Comparison of ENCODE assay signal across 1 cellular context in genomic region chr12:106941481-106942156, GRCh38.
TF ChIP-seq lines count a peak whose summit lies in the region.

No MANE protein-coding gene starts in this region.

TF ChIP-seq in K562, 482 proteins besides CTCF, POLR2A, EP300 and RAD21 (continued from another document and continues in another):
- TF ChIP-seq ZNF232 (CRISPR knock-in tag; IDR thresholded peaks at IDR 0.05) (no peak), KAT2B (IDR thresholded peaks at IDR 0.05; ENCODE audit: low read depth, low read length) (no peak), ZNF512 (tag; IDR thresholded peaks at IDR 0.05) (no peak), U2AF2 (optimal IDR thresholded peaks at IDR 0.05; ENCODE audit: low read depth, low read length) (no peak), SNRNP70 (optimal IDR thresholded peaks at IDR 0.05; ENCODE audit: low read depth, low read length) (no peak), ZNF354B (CRISPR knock-in tag; IDR thresholded peaks at IDR 0.05) (no peak), ZNF217 (CRISPR knock-in tag; IDR thresholded peaks at IDR 0.05) (no peak), RBBP5 (IDR thresholded peaks at IDR 0.05; ENCODE audit: borderline replicate concordance, insufficient read depth, low read length, poor library complexity, severe bottlenecking) (no peak), FIP1L1 (IDR thresholded peaks at IDR 0.05; ENCODE audit: low read depth, low read length, poor library complexity, severe bottlenecking) (no peak), EZH2 (IDR thresholded peaks at IDR 0.05; ENCODE audit: borderline replicate concordance, low read depth, low read length) (no peak), KAT8 (IDR thresholded peaks at IDR 0.05; ENCODE audit: low read depth) (no peak), ZFX (CRISPR knock-in tag; IDR thresholded peaks at IDR 0.05) (no peak), CTBP1 (IDR thresholded peaks at IDR 0.05; ENCODE audit: borderline replicate concordance) (peak; percentile 49; the same call in 1 of the 2 replicates), SAP30 (IDR thresholded peaks at IDR 0.05; ENCODE audit: borderline replicate concordance, insufficient read depth, low read depth, low read length, poor library complexity, severe bottlenecking) (no peak), EGR1 (conservative IDR thresholded peaks at IDR 0.05) (no peak), GABPB2 (CRISPR knock-in tag; conservative IDR thresholded peaks at IDR 0.05) (no peak), XRCC3 (IDR thresholded peaks at IDR 0.05) (no peak), STAG1 (CRISPR knock-in tag; IDR thresholded peaks at IDR 0.05; ENCODE audit: borderline replicate concordance) (no peak), GTF2B (IDR thresholded peaks at IDR 0.05; ENCODE audit: extremely low read depth, insufficient read length) (no peak), POLR2AphosphoS5 (IDR thresholded peaks at IDR 0.05; ENCODE audit: control insufficient read depth, insufficient read depth, low read depth, low read length) (0 out of 2 replicates have a peak, but pooled peaks have one; percentile 25), ZFP30 (CRISPR knock-in tag; IDR thresholded peaks at IDR 0.05; ENCODE audit: borderline replicate concordance) (no peak), BHLHE40 (IDR thresholded peaks at IDR 0.05; ENCODE audit: low read length) (no peak), LEF1 (IDR thresholded peaks at IDR 0.05) (peak; percentile 70), HDAC3 (IDR thresholded peaks at IDR 0.05; ENCODE audit: borderline replicate concordance, partially characterized antibody) (no peak), PHF20 (IDR thresholded peaks at IDR 0.05; ENCODE audit: partially characterized antibody) (no peak), SMARCA5 (IDR thresholded peaks at IDR 0.05) (no peak), KHSRP (IDR thresholded peaks at IDR 0.05) (no peak), E4F1 (CRISPR knock-in tag; IDR thresholded peaks at IDR 0.05; ENCODE audit: borderline replicate concordance) (no peak), PHTF2 (CRISPR knock-in tag; IDR thresholded peaks at IDR 0.05) (no peak), POLR3A (IDR thresholded peaks at IDR 0.05; ENCODE audit: borderline replicate concordance, extremely low read depth, insufficient read depth, insufficient read length) (no peak), ZBTB7A (IDR thresholded peaks at IDR 0.05; ENCODE audit: borderline replicate concordance, control insufficient read depth, low read depth, low read length) (no peak), ZKSCAN3 (CRISPR knock-in tag; IDR thresholded peaks at IDR 0.05) (no peak), ZBTB8A (IDR thresholded peaks at IDR 0.05; ENCODE audit: partially characterized antibody) (no peak), ZNF584 (CRISPR knock-in tag; IDR thresholded peaks at IDR 0.05; ENCODE audit: low read depth) (no peak), MAX (CRISPR knock-in tag; IDR thresholded peaks at IDR 0.05) (no peak), CC2D1A (IDR thresholded peaks at IDR 0.05) (peak; percentile 38; the same call in 1 of the 2 replicates), PYGO2 (tag; IDR thresholded peaks at IDR 0.05) (no peak), SMAD1 (IDR thresholded peaks at IDR 0.05; ENCODE audit: low read depth, low read length, partially characterized antibody) (no peak), NUFIP1 (IDR thresholded peaks at IDR 0.05; ENCODE audit: partially characterized antibody) (no peak), ZNF124 (CRISPR knock-in tag; IDR thresholded peaks at IDR 0.05) (no peak), PPARD (CRISPR knock-in tag; IDR thresholded peaks at IDR 0.05) (no peak), CXXC5 (CRISPR knock-in tag; IDR thresholded peaks at IDR 0.05) (peak; percentile 49), CBFB (CRISPR knock-in tag; IDR thresholded peaks at IDR 0.05) (no peak), ELF1 (tag; IDR thresholded peaks at IDR 0.05) (no peak), SMARCB1 (IDR thresholded peaks at IDR 0.05; ENCODE audit: insufficient read length, low read depth) (no peak), MYNN (IDR thresholded peaks at IDR 0.05) (no peak), MYNN (CRISPR knock-in tag; IDR thresholded peaks at IDR 0.05) (no peak), ZNF23 (CRISPR knock-in tag; IDR thresholded peaks at IDR 0.05) (no peak), NEUROD1 (IDR thresholded peaks at IDR 0.05; ENCODE audit: borderline replicate concordance, low read depth, low read length, partially characterized antibody) (no peak), ZSCAN32 (CRISPR knock-in tag; IDR thresholded peaks at IDR 0.05) (no peak), LARP7 (IDR thresholded peaks at IDR 0.05) (no peak), ZNF655 (CRISPR knock-in tag; IDR thresholded peaks at IDR 0.05) (no peak), ETV6 (IDR thresholded peaks at IDR 0.05; ENCODE audit: borderline replicate concordance in 1 of 2, low read depth in 2 of 2, low read length in 1 of 2) (no peak), ETV6 (CRISPR knock-in tag; IDR thresholded peaks at IDR 0.05; ENCODE audit: borderline replicate concordance) (no peak)
- TF ChIP-seq, protein P1, sequence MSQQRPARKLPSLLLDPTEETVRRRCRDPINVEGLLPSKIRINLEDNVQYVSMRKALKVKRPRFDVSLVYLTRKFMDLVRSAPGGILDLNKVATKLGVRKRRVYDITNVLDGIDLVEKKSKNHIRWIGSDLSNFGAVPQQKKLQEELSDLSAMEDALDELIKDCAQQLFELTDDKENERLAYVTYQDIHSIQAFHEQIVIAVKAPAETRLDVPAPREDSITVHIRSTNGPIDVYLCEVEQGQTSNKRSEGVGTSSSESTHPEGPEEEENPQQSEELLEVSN (IDR thresholded peaks at IDR 0.05; ENCODE audit: borderline replicate concordance in 1 of 2, extremely low read depth in 1 of 2, insufficient read depth in 1 of 2, insufficient read length in 1 of 2, low read depth in 1 of 2, low read length in 1 of 2, poor library complexity in 1 of 2, severe bottlenecking in 1 of 2), result no peak
- TF ChIP-seq, protein P2, sequence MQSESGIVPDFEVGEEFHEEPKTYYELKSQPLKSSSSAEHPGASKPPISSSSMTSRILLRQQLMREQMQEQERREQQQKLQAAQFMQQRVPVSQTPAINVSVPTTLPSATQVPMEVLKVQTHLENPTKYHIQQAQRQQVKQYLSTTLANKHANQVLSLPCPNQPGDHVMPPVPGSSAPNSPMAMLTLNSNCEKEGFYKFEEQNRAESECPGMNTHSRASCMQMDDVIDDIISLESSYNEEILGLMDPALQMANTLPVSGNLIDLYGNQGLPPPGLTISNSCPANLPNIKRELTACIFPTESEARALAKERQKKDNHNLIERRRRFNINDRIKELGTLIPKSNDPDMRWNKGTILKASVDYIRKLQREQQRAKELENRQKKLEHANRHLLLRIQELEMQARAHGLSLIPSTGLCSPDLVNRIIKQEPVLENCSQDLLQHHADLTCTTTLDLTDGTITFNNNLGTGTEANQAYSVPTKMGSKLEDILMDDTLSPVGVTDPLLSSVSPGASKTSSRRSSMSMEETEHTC (IDR thresholded peaks at IDR 0.05), result no peak
- TF ChIP-seq, protein P3, sequence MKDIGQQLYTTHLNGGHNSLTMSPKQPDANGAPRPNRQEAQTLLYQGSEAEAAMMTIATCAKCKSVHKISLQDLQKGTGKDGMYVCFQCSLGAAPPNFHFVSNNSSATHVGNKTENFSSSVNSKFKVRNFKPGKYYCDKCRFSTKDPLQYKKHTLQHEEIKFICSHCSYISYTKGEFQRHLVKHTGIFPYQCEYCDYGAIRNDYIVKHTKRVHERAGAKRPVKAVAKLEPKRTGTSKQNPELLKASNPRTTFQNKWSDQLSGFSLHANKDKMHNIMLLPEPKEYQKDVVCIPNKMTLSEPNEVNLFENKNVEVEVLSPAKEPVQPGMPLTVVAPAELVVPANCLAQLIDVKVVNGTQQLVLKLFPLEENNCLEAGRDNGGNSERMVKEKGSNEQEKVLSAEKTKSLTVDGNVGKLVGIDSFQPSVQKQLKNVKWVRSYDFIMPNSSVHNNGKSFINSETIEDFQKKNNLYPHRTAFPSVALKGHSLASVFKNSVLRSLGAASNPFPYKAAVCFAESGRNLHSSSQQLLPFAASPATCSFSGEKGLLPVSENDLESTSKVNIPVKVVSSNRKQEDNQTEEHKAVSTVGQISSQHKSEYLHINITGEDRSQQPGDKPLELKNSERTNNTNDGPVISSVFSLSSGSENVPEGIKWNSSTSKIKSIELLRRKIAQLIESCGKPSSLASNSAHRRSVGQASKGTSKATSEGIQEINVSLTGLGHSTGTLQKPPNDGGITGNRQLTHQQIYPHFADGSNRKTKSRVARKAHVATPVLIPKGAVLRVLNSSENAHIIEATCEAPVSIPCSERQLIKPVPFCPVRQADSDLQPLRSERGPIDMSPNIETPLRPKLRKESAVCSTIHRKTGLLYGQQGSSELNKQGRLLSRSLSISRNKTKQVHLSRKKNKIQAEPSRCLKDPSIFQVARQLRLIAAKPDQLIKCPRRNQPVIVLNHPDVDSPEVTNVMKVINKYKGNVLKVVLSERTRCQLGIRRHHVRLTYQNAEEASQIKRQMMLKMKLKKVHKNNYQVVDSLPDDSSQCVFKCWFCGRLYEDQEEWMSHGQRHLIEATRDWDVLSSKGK (CRISPR knock-in tag; IDR thresholded peaks at IDR 0.05), result no peak
- TF ChIP-seq, protein P4, sequence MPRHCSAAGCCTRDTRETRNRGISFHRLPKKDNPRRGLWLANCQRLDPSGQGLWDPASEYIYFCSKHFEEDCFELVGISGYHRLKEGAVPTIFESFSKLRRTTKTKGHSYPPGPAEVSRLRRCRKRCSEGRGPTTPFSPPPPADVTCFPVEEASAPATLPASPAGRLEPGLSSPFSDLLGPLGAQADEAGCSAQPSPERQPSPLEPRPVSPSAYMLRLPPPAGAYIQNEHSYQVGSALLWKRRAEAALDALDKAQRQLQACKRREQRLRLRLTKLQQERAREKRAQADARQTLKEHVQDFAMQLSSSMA (CRISPR knock-in tag; IDR thresholded peaks at IDR 0.05), result no peak
- TF ChIP-seq, protein P5, sequence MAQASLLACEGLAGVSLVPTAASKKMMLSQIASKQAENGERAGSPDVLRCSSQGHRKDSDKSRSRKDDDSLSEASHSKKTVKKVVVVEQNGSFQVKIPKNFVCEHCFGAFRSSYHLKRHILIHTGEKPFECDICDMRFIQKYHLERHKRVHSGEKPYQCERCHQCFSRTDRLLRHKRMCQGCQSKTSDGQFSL (CRISPR knock-in tag; IDR thresholded peaks at IDR 0.05), result no peak
- TF ChIP-seq, protein P5 (tag; IDR thresholded peaks at IDR 0.05), result no peak
- TF ChIP-seq, protein P6, sequence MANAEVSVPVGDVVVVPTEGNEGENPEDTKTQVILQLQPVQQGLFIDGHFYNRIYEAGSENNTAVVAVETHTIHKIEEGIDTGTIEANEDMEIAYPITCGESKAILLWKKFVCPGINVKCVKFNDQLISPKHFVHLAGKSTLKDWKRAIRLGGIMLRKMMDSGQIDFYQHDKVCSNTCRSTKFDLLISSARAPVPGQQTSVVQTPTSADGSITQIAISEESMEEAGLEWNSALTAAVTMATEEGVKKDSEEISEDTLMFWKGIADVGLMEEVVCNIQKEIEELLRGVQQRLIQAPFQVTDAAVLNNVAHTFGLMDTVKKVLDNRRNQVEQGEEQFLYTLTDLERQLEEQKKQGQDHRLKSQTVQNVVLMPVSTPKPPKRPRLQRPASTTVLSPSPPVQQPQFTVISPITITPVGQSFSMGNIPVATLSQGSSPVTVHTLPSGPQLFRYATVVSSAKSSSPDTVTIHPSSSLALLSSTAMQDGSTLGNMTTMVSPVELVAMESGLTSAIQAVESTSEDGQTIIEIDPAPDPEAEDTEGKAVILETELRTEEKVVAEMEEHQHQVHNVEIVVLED (CRISPR knock-in tag; IDR thresholded peaks at IDR 0.05), result no peak
